In the genomic region with DNA sequence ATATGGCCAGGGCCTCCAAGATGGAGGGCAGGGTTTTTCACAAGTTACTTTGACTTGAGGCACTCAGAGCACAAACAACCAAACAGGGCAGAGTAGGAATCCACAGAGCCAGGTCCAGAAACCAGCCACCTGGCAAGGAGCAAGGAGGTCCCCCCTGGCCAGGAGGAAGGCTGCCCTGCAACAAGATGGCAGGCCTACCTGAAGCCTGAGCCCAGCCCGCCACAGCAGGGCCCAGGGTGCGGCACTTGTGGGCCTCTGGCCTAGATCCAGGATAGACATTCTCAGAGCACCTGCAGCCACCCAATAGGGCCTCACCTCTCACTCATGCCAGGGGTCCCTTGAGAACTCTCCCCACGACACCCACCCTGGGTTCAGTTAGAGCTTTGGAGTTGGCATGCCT, we compare ENCODE assay signal across 16 cellular contexts. TPM values are rescaled to one million over a fixed set of nuclear protein-coding genes. Genes with fewer than 3 reads are reported as not detected.
DNase-seq lines count a peak whose midpoint lies in the region; ATAC-seq lines count a peak whose summit lies in the region.
"Had no signal": no experiment of that assay in that cellular context is flagged by ENCODE, and none has a peak within 500 bp of the region (broad histone marks: within the 10 kb centered on the region; RNA-seq: fewer than 3 reads in every experiment).

No MANE protein-coding gene starts in this region.

- H4K8ac ChIP-seq in mesendoderm (ENCODE audit: low read depth, low read length), result no peak overlapping the region

- H3K4me3 Mint-ChIP-seq in stimulated activated naive CD8-positive, alpha-beta T cell treated with anti-CD3 and anti-CD28 coated beads, Interleukin-15, Interleukin-2, amounts not matched to agents 100 ng/mL and 50 ng/mL, for 24 hours, result no peak overlapping the region
- H3K4me3 Mint-ChIP-seq in activated T-helper 17 cell treated with anti-CD3 and anti-CD28 coated beads, Interleukin-2, amount 50 U/mL, for 72 hours, result no peak overlapping the region

- no peak overlapping the region for H3K4ac ChIP-seq in mesendoderm (ENCODE audit: low read depth, low read length)

- H3K36me3 Mint-ChIP-seq in stimulated activated naive CD8-positive, alpha-beta T cell treated with anti-CD3 and anti-CD28 coated beads, Interleukin-15, Interleukin-2, amounts not matched to agents 100 ng/mL and 50 ng/mL, for 24 hours (ENCODE audit: low read depth), result peaks cover 13% of the 10 kb centered on the region
- peaks cover 4% of the 10 kb centered on the region for H3K36me3 Mint-ChIP-seq in activated T-helper 17 cell treated with anti-CD3 and anti-CD28 coated beads, Interleukin-2, amount 50 U/mL, for 72 hours (ENCODE audit: low read depth)

- no peaks in the 10 kb centered on the region for H3K9me3 Mint-ChIP-seq in stimulated activated naive CD8-positive, alpha-beta T cell treated with anti-CD3 and anti-CD28 coated beads, Interleukin-15, Interleukin-2, amounts not matched to agents 100 ng/mL and 50 ng/mL, for 24 hours
- H3K9me3 Mint-ChIP-seq in activated T-helper 17 cell treated with anti-CD3 and anti-CD28 coated beads, Interleukin-2, amount 50 U/mL, for 72 hours, result no peaks in the 10 kb centered on the region

- H3K56ac ChIP-seq in mesendoderm (ENCODE audit: low read length), result peak overlapping the region; percentile 62

- no peaks in the 10 kb centered on the region for H3K79me2 ChIP-seq in mesendoderm (ENCODE audit: control insufficient read depth, insufficient read depth, low read length)

- no peak overlapping the region for H2BK120ac ChIP-seq in mesendoderm (ENCODE audit: low read depth, low read length)

- no peak overlapping the region for H3K4me3 ChIP-seq in mesendoderm (ENCODE audit: low read length)

- no peaks in the 10 kb centered on the region for H3K27me3 ChIP-seq in mesendoderm (ENCODE audit: insufficient read depth, low read length, poor library complexity)

- no peak overlapping the region for H3K9ac ChIP-seq in mesendoderm (ENCODE audit: low read length)

- no peak for ATAC-seq in stimulated activated naive CD8-positive, alpha-beta T cell treated with anti-CD3 and anti-CD28 coated beads, Interleukin-15, Interleukin-2, amounts not matched to agents 100 U/mL and 50 U/mL, for 24 hours
- no peak for ATAC-seq in activated T-helper 17 cell treated with anti-CD3 and anti-CD28 coated beads, Interleukin-2, amount 50 U/mL, for 72 hours (replicated peaks)
- no peak for ATAC-seq in HG03354 (IDR thresholded peaks at IDR 0.05; ENCODE audit: poor library complexity, severe bottlenecking, unreplicated experiment)
- ATAC-seq: esophagus mucosa had no signal

- H3K27ac ChIP-seq in mesendoderm (ENCODE audit: low read depth, low read length), result no peak overlapping the region

- H3K18ac ChIP-seq in mesendoderm (ENCODE audit: low read length), result no peak overlapping the region

- H3K4me1 ChIP-seq in mesendoderm (ENCODE audit: control insufficient read depth, low read depth, low read length), result peaks cover 8% of the 10 kb centered on the region

- WGBS in mesendoderm (ENCODE audit: extremely low coverage, insufficient coverage, low lambda C conversion rate), result no CpG with 5 or more reads among the region's 3 CpGs

- no peak for DNase-seq in stimulated activated naive CD8-positive, alpha-beta T cell treated with anti-CD3 and anti-CD28 coated beads, Interleukin-15, Interleukin-2, amounts not matched to agents 100 U/mL and 50 U/mL, for 24 hours
- DNase-seq in mesendoderm (no peak), A172 (ENCODE audit: low spot score) (no peak), NCI-H1417 (lab: John Stamatoyannopoulos, UW) (no peak), COR-L47 (lab: John Stamatoyannopoulos, UW) (no peak)
- DNase-seq: activated CD4-positive, CD25-positive, alpha-beta regulatory T cell; AML-193; cerebellar nuclear complex; GOT3; NK-92 treated with Interleukin-12 subunit alpha and Interleukin-12 subunit beta, amount 100 ng/mL, for 24 hours had no signal

- peak overlapping the region; percentile 99 for H3K27ac Mint-ChIP-seq in stimulated activated naive CD8-positive, alpha-beta T cell treated with anti-CD3 and anti-CD28 coated beads, Interleukin-15, Interleukin-2, amounts not matched to agents 100 ng/mL and 50 ng/mL, for 24 hours
- H3K27ac Mint-ChIP-seq in activated T-helper 17 cell treated with anti-CD3 and anti-CD28 coated beads, Interleukin-2, amount 50 U/mL, for 72 hours, result peak overlapping the region; percentile 98

- H4K5ac ChIP-seq in mesendoderm (ENCODE audit: low read length), result no peak overlapping the region

- H2AK5ac ChIP-seq in mesendoderm (ENCODE audit: low read length), result no peak overlapping the region

- H3K4me2 ChIP-seq in mesendoderm (ENCODE audit: low read length), result no peak overlapping the region

- peaks cover 67% of the 10 kb centered on the region for H3K4me1 Mint-ChIP-seq in stimulated activated naive CD8-positive, alpha-beta T cell treated with anti-CD3 and anti-CD28 coated beads, Interleukin-15, Interleukin-2, amounts not matched to agents 100 ng/mL and 50 ng/mL, for 24 hours (ENCODE audit: low read depth)
- H3K4me1 Mint-ChIP-seq in activated T-helper 17 cell treated with anti-CD3 and anti-CD28 coated beads, Interleukin-2, amount 50 U/mL, for 72 hours, result peaks cover 43% of the 10 kb centered on the region

- H2BK5ac ChIP-seq in mesendoderm (ENCODE audit: low read length), result no peak overlapping the region

- H3K27me3 Mint-ChIP-seq in stimulated activated naive CD8-positive, alpha-beta T cell treated with anti-CD3 and anti-CD28 coated beads, Interleukin-15, Interleukin-2, amounts not matched to agents 100 ng/mL and 50 ng/mL, for 24 hours, result no peaks in the 10 kb centered on the region
- H3K27me3 Mint-ChIP-seq in activated T-helper 17 cell treated with anti-CD3 and anti-CD28 coated beads, Interleukin-2, amount 50 U/mL, for 72 hours, result no peaks in the 10 kb centered on the region

- no peaks in the 10 kb centered on the region for H3K36me3 ChIP-seq in mesendoderm (ENCODE audit: control insufficient read depth, insufficient read depth, low read length)

- H3K79me1 ChIP-seq in mesendoderm (ENCODE audit: low read length), result no peaks in the 10 kb centered on the region

- peak overlapping the region; percentile 66 for H3K23ac ChIP-seq in mesendoderm (ENCODE audit: low read length)

- no peak overlapping the region for H2BK15ac ChIP-seq in mesendoderm (replicated peaks; ENCODE audit: low read depth)

RNA-seq across cellular contexts. Expression of a gene that starts 11.5 kb away (rescaled TPM):
- total RNA-seq in activated T-helper 17 cell treated with anti-CD3 and anti-CD28 coated beads, Interleukin-2, amount 50 U/mL, for 72 hours, result 100 to 1,000 TPM; 258 to 280 TPM
- polyA plus RNA-seq in mesendoderm (2013, experiment 1 of 2), result 80.4 TPM
- 79.4 TPM for polyA plus RNA-seq in mesendoderm (2013, experiment 2 of 2)
- 71.8 and 77.5 TPM in 2 replicates for total RNA-seq in A172 (2014; rRNA removed; shearing (Covaris generic))

RNA-seq across cellular contexts. Expression of a gene that starts 15.0 kb away (rescaled TPM):
- total RNA-seq in activated T-helper 17 cell treated with anti-CD3 and anti-CD28 coated beads, Interleukin-2, amount 50 U/mL, for 72 hours, result 10 to 100 TPM; 17.9 to 23.2 TPM
- polyA plus RNA-seq in mesendoderm (2013, experiment 1 of 2), result 6.0 TPM
- polyA plus RNA-seq in mesendoderm (2013, experiment 2 of 2), result 6.4 TPM
- total RNA-seq in A172 (2014; rRNA removed; shearing (Covaris generic)), result 2.9 and 7.6 TPM in 2 replicates

RNA-seq across cellular contexts. Expression of a gene that starts 26.3 kb away (rescaled TPM):
- 100 to 1,000 TPM; 218 to 542 TPM for total RNA-seq in activated T-helper 17 cell treated with anti-CD3 and anti-CD28 coated beads, Interleukin-2, amount 50 U/mL, for 72 hours
- 6.4 TPM for polyA plus RNA-seq in mesendoderm (2013, experiment 1 of 2)
- 5.3 TPM for polyA plus RNA-seq in mesendoderm (2013, experiment 2 of 2)
- not detected in 2 replicates for total RNA-seq in A172 (2014; rRNA removed; shearing (Covaris generic))
- total RNA-seq: MCF 10A, SK-MEL-5 had no signal

RNA-seq across cellular contexts. Expression of a gene that starts 57.4 kb away (rescaled TPM):
- total RNA-seq in activated T-helper 17 cell treated with anti-CD3 and anti-CD28 coated beads, Interleukin-2, amount 50 U/mL, for 72 hours, result 10 to 100 TPM; 34.8 to 37.7 TPM
- 20.0 TPM for polyA plus RNA-seq in mesendoderm (2013, experiment 1 of 2)
- polyA plus RNA-seq in mesendoderm (2013, experiment 2 of 2), result 19.8 TPM
- 13.4 and 18.0 TPM in 2 replicates for total RNA-seq in A172 (2014; rRNA removed; shearing (Covaris generic))

Comparison
In these comparisons a context has a peak if more than half of its experiments do, and no peak if none do; other contexts are left out.
1. RNA of a gene that starts 26.3 kb away (total RNA-seq): 218 to 542 TPM in activated T-helper 17 cell treated with anti-CD3 and anti-CD28 coated beads, Interleukin-2, amount 50 U/mL, for 72 hours; not detected in A172; every median in the first group is over 100 times any median in the second.